Comparison of ENCODE assay signal across 8 cellular contexts in the genomic region with DNA sequence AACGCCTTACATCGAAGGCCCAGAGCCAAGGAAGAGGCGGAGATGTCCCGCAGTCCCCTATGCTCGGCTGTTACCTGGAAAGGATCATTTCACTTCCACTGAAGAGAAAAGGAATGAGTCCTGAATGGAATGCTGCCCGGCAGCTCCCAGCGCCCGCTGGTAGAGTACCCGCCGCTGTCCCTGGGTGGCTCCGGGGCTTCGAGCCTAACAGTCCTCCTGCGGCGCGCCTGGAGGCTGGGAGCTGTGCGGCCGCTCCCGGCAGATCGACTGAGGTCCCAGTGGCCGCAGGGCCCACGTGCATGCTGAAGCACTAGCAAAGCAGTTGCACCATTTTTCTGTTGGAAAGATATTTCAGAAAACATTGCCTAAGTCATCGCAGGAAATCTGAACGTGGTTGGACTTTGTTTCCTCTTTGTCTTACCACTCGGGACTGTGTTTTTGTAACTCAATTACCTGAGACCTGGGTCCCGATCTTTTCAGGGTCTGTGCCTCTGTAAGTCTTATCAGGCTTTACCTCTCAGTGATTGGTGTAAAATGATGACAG. TPM values are rescaled to one million over a fixed set of nuclear protein-coding genes. Genes with fewer than 3 reads are reported as not detected.
A peak's percentile ranks its signal among the peaks of the same experiment; 100 is the strongest.
DNase-seq lines count a peak whose midpoint lies in the region; ATAC-seq and TF ChIP-seq lines count a peak whose summit lies in the region.

No MANE protein-coding gene starts in this region.

- DNase-seq in DMS153 (lab: John Stamatoyannopoulos, UW) (peak; percentile 38), M059J (ENCODE audit: low read depth) (peak; percentile 66), adrenal gland (peak in 6 of 7 donors; percentile 63 to 82 (median 76)), hypothalamus (lab: John Stamatoyannopoulos, UW) (peak in 35 of 51 donors; percentile 6 to 69 (median 41)), psoas muscle (peak; percentile 68 to 85), NCI-H187 (lab: John Stamatoyannopoulos, UW) (no peak)

- 5 to 16% (median 10%) methylated on average over 8 to 25 of the region's 25 CpGs for WGBS in adrenal gland, 4 donors
- WGBS in psoas muscle, 3 donors = 7 to 14% (median 12%) methylated on average over 25 of the region's 25 CpGs

- no peaks in the 10 kb centered on the region for H3K9me3 ChIP-seq in adrenal gland (replicated peaks in 1 of 3)
- H3K9me3 ChIP-seq in psoas muscle = no peaks in the 10 kb centered on the region

- H3K36me3 ChIP-seq in adrenal gland (replicated peaks in 1 of 2) = no peaks in the 10 kb centered on the region
- H3K36me3 ChIP-seq in psoas muscle (ENCODE audit: insufficient read depth in 1 of 2, low read depth in 1 of 2) = no peaks in the 10 kb centered on the region

- H3K27ac ChIP-seq in adrenal gland = peak overlapping the region in 4 of 5 donors; percentile 71 to 99 (median 96)
- H3K27ac ChIP-seq in psoas muscle = peak overlapping the region; percentile 94

- H3K4me1 ChIP-seq in adrenal gland (replicated peaks in 1 of 2) (peaks cover 7 to 47% of the 10 kb centered on the region in 2 donors), psoas muscle (peaks cover 18% of the 10 kb centered on the region)

- ATAC-seq in psoas muscle (peak; percentile 67 to 76 (median 70)), HG03565 (IDR thresholded peaks at IDR 0.05; ENCODE audit: unreplicated experiment) (no peak), HG02759 (IDR thresholded peaks at IDR 0.05; ENCODE audit: unreplicated experiment) (no peak)

- TF ChIP-seq POLR2A in adrenal gland (IDR thresholded peaks at IDR 0.05) = peak in 1 of 2 donors; percentile 42

- H3K4me3 ChIP-seq in adrenal gland = peak overlapping the region in 1 of 4 donors; percentile 67
- peak overlapping the region; percentile 83 for H3K4me3 ChIP-seq in psoas muscle

- intact Hi-C loops in adrenal gland (cut with DNase I) = loop anchor here (5.0 to 10.0 kb wide), 4 partner anchors 314 to 894 kb away; a partner anchor contains a TSS
- intact Hi-C loops in psoas muscle (cut with DNase I) = loop anchor here (2.0 to 10.0 kb wide), 4 partner anchors 317 to 384 kb away; a partner anchor contains a TSS

- TF ChIP-seq CTCF in adrenal gland (IDR thresholded peaks at IDR 0.05) (peak in 2 of 6 experiments; percentile 26 to 39), psoas muscle (IDR thresholded peaks at IDR 0.05) (no peak)

- H3K27me3 ChIP-seq in adrenal gland (peaks cover 17% of the 10 kb centered on the region), psoas muscle (ENCODE audit: insufficient read depth in 3 of 3, low read length in 2 of 3) (peaks cover 0 to 18% (median 4%) of the 10 kb centered on the region in 3 donors)

RNA-seq across cellular contexts. Expression of a gene that starts 1.0 kb away (rescaled TPM):
- not detected in 2 replicates for total RNA-seq in M059J (2014; rRNA removed; shearing (Covaris generic))
- total RNA-seq in adrenal gland (not detected), psoas muscle (not detected)
- polyA plus RNA-seq in adrenal gland (not detected), psoas muscle (not detected)

RNA-seq across cellular contexts. Expression of a gene that starts 13.6 kb away (rescaled TPM):
- 0.12 and 0.17 TPM in 2 replicates for total RNA-seq in M059J (2014; rRNA removed; shearing (Covaris generic))
- 1 to 10 TPM in 1 of 8 donors, under 1 TPM in 7; 0.24 to 1.3 (median 0.50) TPM for total RNA-seq in adrenal gland
- 1 to 10 TPM in 2 of 3 donors, not detected in 1; 1.0 to 1.1 TPM for polyA plus RNA-seq in adrenal gland
- under 1 TPM; 0.13 to 0.48 (median 0.29) TPM for total RNA-seq in psoas muscle
- polyA plus RNA-seq in psoas muscle = under 1 TPM; 0.06 to 0.07 (median 0.06) TPM

Comparison
In these comparisons a context has a peak if more than half of its experiments do, and no peak if none do; other contexts are left out.
1. DNase-seq: peak in DMS153 (single experiment), M059J (single experiment), adrenal gland (6 of 7), hypothalamus (35 of 51) and psoas muscle (2 of 2); none in NCI-H187 (0 of 2).
2. ATAC-seq: peak in psoas muscle (4 of 4); none in HG03565 (single experiment) and HG02759 (single experiment).